Comparison of ENCODE assay signal across 24 cellular contexts in genomic region chr2:85828725-85829124, GRCh38.
"Had no signal": no experiment of that assay in that cellular context is flagged by ENCODE, and none has a peak within 500 bp of the region (broad histone marks: within the 10 kb centered on the region; RNA-seq: fewer than 3 reads in every experiment).

No MANE protein-coding gene starts in this region.

- H3K9me3 Mint-ChIP-seq: activated B cell treated with CpG ODN at 0.5 μM for 24 hours; activated naive CD4-positive, alpha-beta T cell treated with anti-CD3 and anti-CD28 coated beads, Interleukin-2, amount 50 U/mL, for 72 hours; activated T-helper 1 cell treated with anti-CD3 and anti-CD28 coated beads, Interleukin-12 subunit alpha, Interleukin-12 subunit beta, Interleukin-2, Interleukin-4 antibody, amounts not matched to agents 30 ng/mL and 10 ng/mL and 1 ng/mL, durations not matched to agents 14 hours and 24 hours and 36 hours; endodermal cell had no signal

- H3K36me3 ChIP-seq: prostate gland, right atrium auricular region, tibial artery, uterus had no signal

- H3K4me1 ChIP-seq: prostate gland, uterus had no signal

- H3K27ac ChIP-seq: body of pancreas, epithelial cell of prostate, prostate gland, right atrium auricular region, tibial artery, uterus had no signal

- H3K4me3 ChIP-seq: body of pancreas, dorsolateral prefrontal cortex, prostate gland, right atrium auricular region, tibial artery, uterus had no signal

- DNase-seq: activated B cell treated with CpG ODN at 0.5 μM for 24 hours; activated CD4-positive, alpha-beta T cell treated with anti-CD3 and anti-CD28 coated beads for 4 hours; activated gamma-delta T cell treated with Interleukin-2 at 50 U/mL for 16 hours; amniotic stem cell; body of pancreas; central memory CD4-positive, alpha-beta T cell; dorsolateral prefrontal cortex; hypothalamus; midbrain; stimulated activated CD4-positive, alpha-beta T cell treated with anti-CD3 and anti-CD28 coated beads, Interleukin-12 subunit alpha, Interleukin-12 subunit beta, amount 100 ng/mL, for 4 hours; stimulated activated CD4-positive, alpha-beta T cell treated with anti-CD3 and anti-CD28 coated beads, Interleukin-1b, Interleukin-23, amount 100 ng/mL, for 48 hours; stimulated activated CD8-positive, alpha-beta memory T cell treated with anti-CD3 and anti-CD28 coated beads, Interleukin-4, amount 100 ng/mL, for 48 hours; stimulated activated naive CD4-positive, alpha-beta T cell treated with Interleukin-2 at 50 U/mL for 16 hours; substantia nigra; uterus had no signal

- H3K27me3 ChIP-seq: body of pancreas, dorsolateral prefrontal cortex, right atrium auricular region, tibial artery, uterus had no signal

- H3K9me3 ChIP-seq: body of pancreas, prostate gland, right atrium auricular region, tibial artery, uterus had no signal

- H3K4me3 Mint-ChIP-seq: activated B cell treated with CpG ODN at 0.5 μM for 24 hours; endodermal cell; nephron; T-helper 2 cell treated with Interferon-gamma antibody and Interleukin-4, amounts not matched to agents 5 μg/mL and 100 μg/mL, for 36 hours had no signal

- H3K36me3 Mint-ChIP-seq: activated naive CD4-positive, alpha-beta T cell treated with anti-CD3 and anti-CD28 coated beads, Interleukin-2, amount 50 U/mL, for 72 hours had no signal

- H3K27ac Mint-ChIP-seq: activated B cell treated with CpG ODN at 0.5 μM for 24 hours; activated T-helper 1 cell treated with anti-CD3 and anti-CD28 coated beads, Interleukin-12 subunit alpha, Interleukin-12 subunit beta, Interleukin-2, Interleukin-4 antibody, amounts not matched to agents 30 ng/mL and 10 ng/mL and 1 ng/mL, durations not matched to agents 14 hours and 24 hours and 36 hours; endodermal cell; T-helper 2 cell treated with Interferon-gamma antibody and Interleukin-4, amounts not matched to agents 5 μg/mL and 100 μg/mL, for 36 hours had no signal

- ATAC-seq: activated naive CD4-positive, alpha-beta T cell treated with anti-CD3 and anti-CD28 coated beads, Interleukin-2, amount 50 U/mL, for 72 hours; body of pancreas had no signal

- H3K4me1 Mint-ChIP-seq: nephron had no signal
